ENCODE assay signal across 8 cellular contexts in the genomic region with DNA sequence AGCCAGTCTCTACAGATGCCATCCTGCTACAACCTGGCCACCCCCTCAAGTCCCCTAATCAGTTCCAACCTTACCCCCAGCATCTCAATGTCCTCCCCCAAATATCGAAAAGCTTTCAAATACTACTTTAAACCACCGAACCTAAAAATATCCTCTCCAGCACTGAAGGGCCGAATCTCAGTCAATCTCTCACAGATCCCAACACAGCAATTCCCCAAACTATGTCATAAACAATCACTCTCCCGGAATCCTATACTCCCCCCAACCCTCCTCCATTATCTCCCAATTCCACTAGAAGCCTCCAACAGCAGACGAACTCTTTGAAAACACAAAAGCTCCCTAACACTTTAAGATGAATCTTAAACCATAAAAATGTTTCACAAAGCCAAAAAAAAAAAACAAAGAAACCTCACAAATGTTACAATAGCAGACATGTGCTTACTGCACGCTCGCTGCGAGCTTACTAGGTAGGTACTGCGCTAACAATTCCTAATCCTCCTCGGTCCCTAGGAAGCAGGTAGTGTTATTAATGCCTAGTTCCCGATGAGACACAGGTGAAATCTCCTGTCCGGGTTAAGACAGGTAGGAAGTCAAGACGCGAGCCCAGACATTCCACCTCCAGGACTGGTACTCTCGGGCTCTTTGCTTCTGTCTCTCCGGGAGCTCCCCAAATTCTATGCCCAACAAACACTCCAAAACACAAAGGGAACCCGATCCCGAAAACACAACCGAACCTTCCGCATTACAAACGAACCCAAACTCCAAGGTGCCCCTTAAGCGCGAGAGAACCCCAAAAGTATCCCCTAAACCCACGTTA. TPM values are rescaled to one million over a fixed set of nuclear protein-coding genes. Genes with fewer than 3 reads are reported as not detected.
A peak's percentile ranks its signal among the peaks of the same experiment; 100 is the strongest.
DNase-seq lines count a peak whose midpoint lies in the region; ATAC-seq and TF ChIP-seq lines count a peak whose summit lies in the region.

No MANE protein-coding gene starts in this region.

- intact Hi-C loops in head of caudate nucleus (cut with DNase I), result no loop called here

- no peak for TF ChIP-seq CTCF in progenitor cell of endocrine pancreas (IDR thresholded peaks at IDR 0.05; ENCODE audit: unreplicated experiment)

- H3K4me3 Mint-ChIP-seq in activated naive CD4-positive, alpha-beta T cell treated with anti-CD3 and anti-CD28 coated beads, Interleukin-2, amount 10 ng/mL, durations not matched to agents 7 days and 5 days, result peak overlapping the region; percentile 89
- peak overlapping the region; percentile 97 for H3K4me3 Mint-ChIP-seq in progenitor cell of endocrine pancreas (ENCODE audit: low read depth)

- DNase-seq in ELF-1 (ENCODE audit: low read depth, low spot score), result peak; percentile 51
- peak; percentile 32 for DNase-seq in NCI-H146 treated with DMSO at 0.1 percent for 48 hours (lab: John Stamatoyannopoulos, UW; ENCODE audit: unreplicated experiment)
- no peak for DNase-seq in activated naive CD4-positive, alpha-beta T cell treated with anti-CD3 and anti-CD28 coated beads, Interleukin-2, amount 10 ng/mL, durations not matched to agents 7 days and 5 days
- DNase-seq in head of caudate nucleus, result peak in 22 of 42 donors; percentile 9 to 57 (median 32)
- no peak for DNase-seq in progenitor cell of endocrine pancreas (ENCODE audit: low spot score, unreplicated experiment)
- no peak for DNase-seq in NCI-H1436 (lab: John Stamatoyannopoulos, UW)

- no peak for ATAC-seq in GM19328 (IDR thresholded peaks at IDR 0.05; ENCODE audit: unreplicated experiment)
- no peak for ATAC-seq in GM21723 (IDR thresholded peaks at IDR 0.05; ENCODE audit: unreplicated experiment)

- peaks cover 28% of the 10 kb centered on the region for H3K36me3 Mint-ChIP-seq in activated naive CD4-positive, alpha-beta T cell treated with anti-CD3 and anti-CD28 coated beads, Interleukin-2, amount 10 ng/mL, durations not matched to agents 7 days and 5 days
- peaks cover 10% of the 10 kb centered on the region for H3K36me3 Mint-ChIP-seq in progenitor cell of endocrine pancreas (ENCODE audit: insufficient read depth)

- CTCF ChIA-PET in activated naive CD4-positive, alpha-beta T cell treated with anti-CD3 and anti-CD28 coated beads, Interleukin-2, amount 10 ng/mL, durations not matched to agents 7 days and 5 days (lab: Charles Lee), result interaction anchor here (0.6 to 1.9 kb wide), 7 partner anchors 10 to 539 kb away, joined by 3 to 7 read pairs (median 4); partner anchors contain the start of genes QPCTL and SIX5

- peaks cover 38% of the 10 kb centered on the region for H3K4me1 Mint-ChIP-seq in activated naive CD4-positive, alpha-beta T cell treated with anti-CD3 and anti-CD28 coated beads, Interleukin-2, amount 10 ng/mL, durations not matched to agents 7 days and 5 days
- peaks cover 25% of the 10 kb centered on the region for H3K4me1 Mint-ChIP-seq in progenitor cell of endocrine pancreas (ENCODE audit: low read depth)

- no peaks in the 10 kb centered on the region for H3K9me3 Mint-ChIP-seq in activated naive CD4-positive, alpha-beta T cell treated with anti-CD3 and anti-CD28 coated beads, Interleukin-2, amount 10 ng/mL, durations not matched to agents 7 days and 5 days
- H3K9me3 Mint-ChIP-seq in progenitor cell of endocrine pancreas (ENCODE audit: low read depth), result no peaks in the 10 kb centered on the region

- H3K27ac Mint-ChIP-seq in activated naive CD4-positive, alpha-beta T cell treated with anti-CD3 and anti-CD28 coated beads, Interleukin-2, amount 10 ng/mL, durations not matched to agents 7 days and 5 days, result peak overlapping the region; percentile 85
- peak overlapping the region; percentile 98 for H3K27ac Mint-ChIP-seq in progenitor cell of endocrine pancreas

- no peaks in the 10 kb centered on the region for H3K27me3 Mint-ChIP-seq in activated naive CD4-positive, alpha-beta T cell treated with anti-CD3 and anti-CD28 coated beads, Interleukin-2, amount 10 ng/mL, durations not matched to agents 7 days and 5 days
- H3K27me3 Mint-ChIP-seq in progenitor cell of endocrine pancreas, result no peaks in the 10 kb centered on the region

RNA-seq across cellular contexts. Expression of gene FBXO46, which starts 14.2 kb away (rescaled TPM):
- 41.6 and 44.7 TPM in 2 replicates for total RNA-seq in progenitor cell of endocrine pancreas

RNA-seq across cellular contexts. Expression of gene MEIOSIN, which starts 16.7 kb away (rescaled TPM):
- not detected in 2 replicates for total RNA-seq in progenitor cell of endocrine pancreas

RNA-seq across cellular contexts. Expression of gene QPCTL, which starts 24.1 kb away (rescaled TPM):
- 9.0 and 10.8 TPM in 2 replicates for total RNA-seq in progenitor cell of endocrine pancreas

RNA-seq across cellular contexts. Expression of gene SNRPD2, which starts 24.8 kb away (rescaled TPM):
- 401 and 414 TPM in 2 replicates for total RNA-seq in progenitor cell of endocrine pancreas

RNA-seq across cellular contexts. Expression of gene GIPR, which starts 48.5 kb away (rescaled TPM):
- 26.4 and 27.2 TPM in 2 replicates for total RNA-seq in progenitor cell of endocrine pancreas

Comparison
In these comparisons a context has a peak if more than half of its experiments do, and no peak if none do; other contexts are left out.
1. DNase-seq: peak in ELF-1 (single experiment), NCI-H146 treated with DMSO at 0.1 percent for 48 hours (single experiment) and head of caudate nucleus (22 of 42); none in activated naive CD4-positive, alpha-beta T cell treated with anti-CD3 and anti-CD28 coated beads, Interleukin-2, amount 10 ng/mL, durations not matched to agents 7 days and 5 days (single experiment), progenitor cell of endocrine pancreas (single experiment) and NCI-H1436 (single experiment).